ENCODE assay signal across 15 cellular contexts in genomic region chr4:138982754-138983153, GRCh38. TPM values are rescaled to one million over a fixed set of nuclear protein-coding genes. Genes with fewer than 3 reads are reported as not detected.
DNase-seq lines count a peak whose midpoint lies in the region; ATAC-seq and TF ChIP-seq lines count a peak whose summit lies in the region.
"Had no signal": no experiment of that assay in that cellular context is flagged by ENCODE, and none has a peak within 500 bp of the region (broad histone marks: within the 10 kb centered on the region; RNA-seq: fewer than 3 reads in every experiment).

No MANE protein-coding gene starts in this region.

- H4K20me1 ChIP-seq in H9 (ENCODE audit: control insufficient read depth, insufficient read depth, insufficient read length) (no peaks in the 10 kb centered on the region), osteoblast (ENCODE audit: insufficient read depth, low read length) (no peaks in the 10 kb centered on the region)

- no peak overlapping the region for H3K4me3 Mint-ChIP-seq in H9

- H3K36me3 ChIP-seq in mesendoderm (ENCODE audit: control insufficient read depth, insufficient read depth, low read length) = no peaks in the 10 kb centered on the region
- no peaks in the 10 kb centered on the region for H3K36me3 ChIP-seq in suprapubic skin
- H3K36me3 ChIP-seq in neuronal stem cell (replicated peaks in 1 of 2; ENCODE audit: control insufficient read depth in 2 of 2, insufficient read depth in 2 of 2, low read length in 2 of 2) = no peaks in the 10 kb centered on the region
- H3K36me3 ChIP-seq in osteoblast (ENCODE audit: insufficient read depth, low read length) = no peaks in the 10 kb centered on the region

- H2BK120ac ChIP-seq in H9 (ENCODE audit: low read depth, low read length, poor library complexity, severe bottlenecking) (no peak overlapping the region), mesendoderm (ENCODE audit: low read depth, low read length) (no peak overlapping the region), neuronal stem cell (ENCODE audit: low read depth, low read length) (no peak overlapping the region)

- no peak overlapping the region for H2BK15ac ChIP-seq in H9 (ENCODE audit: low read depth, low read length)
- no peak overlapping the region for H2BK15ac ChIP-seq in mesendoderm (replicated peaks; ENCODE audit: low read depth)
- H2BK15ac ChIP-seq in neuronal stem cell (ENCODE audit: low read length) = no peak overlapping the region

- TF ChIP-seq POLR2A in suprapubic skin (IDR thresholded peaks at IDR 0.05) = no peak

- DNase-seq in H9 (peak; percentile 25), mesendoderm (peak; percentile 22), suprapubic skin (ENCODE audit: low spot score in 2 of 2) (no peak), neuronal stem cell (ENCODE audit: low spot score) (no peak), osteoblast (ENCODE audit: insufficient read length, low spot score, missing footprints) (no peak)
- DNase-seq: activated CD4-positive, alpha-beta T cell treated with anti-CD3 and anti-CD28 coated beads for 4 hours; activated CD8-positive, alpha-beta memory T cell treated with anti-CD3 and anti-CD28 coated beads, Interleukin-2, amount 50 U/mL, for 48 hours; left colon; MM.1S; NCI-H2029 treated with DMSO at 0.1 percent for 48 hours; NCI-H524; OCI-M1 had no signal

- no peak overlapping the region for H3K4ac ChIP-seq in H9 (ENCODE audit: low read depth, low read length)
- no peak overlapping the region for H3K4ac ChIP-seq in mesendoderm (ENCODE audit: low read depth, low read length)
- no peak overlapping the region for H3K4ac ChIP-seq in neuronal stem cell (ENCODE audit: low read length)

- no peak overlapping the region for H4K5ac ChIP-seq in H9 (ENCODE audit: insufficient read length, low read depth, low read length)
- no peak overlapping the region for H4K5ac ChIP-seq in mesendoderm (ENCODE audit: low read length)

- H2BK5ac ChIP-seq in H9 (ENCODE audit: insufficient read length, low read length) = no peak overlapping the region
- no peak overlapping the region for H2BK5ac ChIP-seq in mesendoderm (ENCODE audit: low read length)
- H2BK5ac ChIP-seq in neuronal stem cell (ENCODE audit: low read length) = no peak overlapping the region

- H3K27ac ChIP-seq in H9 (ENCODE audit: insufficient read length, low read depth, low read length) (no peak overlapping the region), angular gyrus (ENCODE audit: low read depth, low read length) (peak overlapping the region; percentile 72), mesendoderm (ENCODE audit: low read depth, low read length) (no peak overlapping the region), suprapubic skin (peak overlapping the region; percentile 67), neuronal stem cell (replicated peaks; ENCODE audit: low read length) (no peak overlapping the region), osteoblast (ENCODE audit: low read depth, low read length) (no peak overlapping the region)

- H2BK20ac ChIP-seq in H9 (ENCODE audit: low read depth, low read length, poor library complexity, severe bottlenecking) = no peak overlapping the region

- H4K8ac ChIP-seq in H9 (replicated peaks; ENCODE audit: insufficient read length, low read depth, low read length) (no peak overlapping the region), mesendoderm (ENCODE audit: low read depth, low read length) (no peak overlapping the region), neuronal stem cell (ENCODE audit: low read depth, low read length) (no peak overlapping the region)

- H3K27me3 Mint-ChIP-seq in H9 (ENCODE audit: low read depth) = no peaks in the 10 kb centered on the region

- no peaks in the 10 kb centered on the region for H3K23me2 ChIP-seq in H9 (ENCODE audit: insufficient read length, low read depth, low read length, poor library complexity, severe bottlenecking)

- no peaks in the 10 kb centered on the region for H3K9me3 Mint-ChIP-seq in H9

- no peaks in the 10 kb centered on the region for H3K79me1 ChIP-seq in H9 (ENCODE audit: insufficient read depth, low read depth, low read length, poor library complexity, severe bottlenecking)
- no peaks in the 10 kb centered on the region for H3K79me1 ChIP-seq in mesendoderm (ENCODE audit: low read length)
- H3K79me1 ChIP-seq in neuronal stem cell (ENCODE audit: low read depth, low read length) = no peaks in the 10 kb centered on the region

- H2AFZ ChIP-seq in H9 (ENCODE audit: low read length) (no peak overlapping the region), neuronal stem cell (ENCODE audit: low read length) (no peak overlapping the region), osteoblast (ENCODE audit: low read length) (no peak overlapping the region)

- TF ChIP-seq CTCF in H9 (conservative IDR thresholded peaks at IDR 0.05) (no peak), suprapubic skin (IDR thresholded peaks at IDR 0.05) (no peak), osteoblast (IDR thresholded peaks at IDR 0.05; ENCODE audit: extremely low read depth, low read depth, low read length) (no peak)

- H3K9me3 ChIP-seq in H9 (ENCODE audit: control insufficient read depth, low read depth, low read length) (no peaks in the 10 kb centered on the region), suprapubic skin (no peaks in the 10 kb centered on the region), neuronal stem cell (replicated peaks in 1 of 2; ENCODE audit: control insufficient read depth in 2 of 2, insufficient read depth in 1 of 2, low read depth in 1 of 2, low read length in 2 of 2) (no peaks in the 10 kb centered on the region), osteoblast (ENCODE audit: low read depth, low read length) (no peaks in the 10 kb centered on the region)

- no CpG with 5 or more reads among the region's 7 CpGs for WGBS in H9 (ENCODE audit: extremely low coverage, insufficient read length, low lambda C conversion rate)
- WGBS in mesendoderm (ENCODE audit: extremely low coverage, insufficient coverage, low lambda C conversion rate) = no CpG with 5 or more reads among the region's 7 CpGs
- 87% methylated on average over 7 of the region's 7 CpGs for WGBS in suprapubic skin
- WGBS in neuronal stem cell (ENCODE audit: extremely low coverage in 2 of 2, insufficient read length in 2 of 2, insufficient replicate concordance in 1 of 2), 2 donors = no CpG with 5 or more reads among the region's 7 CpGs

- H3K36me3 Mint-ChIP-seq in H9 (ENCODE audit: insufficient read depth in 1 of 3, low read depth in 3 of 3) = no peaks in the 10 kb centered on the region; a peak in 1 of 7 replicates

- H3K4me2 ChIP-seq in H9 (ENCODE audit: insufficient read depth, insufficient read length, low read length) (no peak overlapping the region), mesendoderm (ENCODE audit: low read length) (no peak overlapping the region), neuronal stem cell (ENCODE audit: insufficient read depth, low read length, poor library complexity, severe bottlenecking) (no peak overlapping the region), osteoblast (ENCODE audit: insufficient read depth, low read length) (no peak overlapping the region)

- H3K4me3 ChIP-seq in mesendoderm (ENCODE audit: low read length) = no peak overlapping the region
- no peak overlapping the region for H3K4me3 ChIP-seq in suprapubic skin
- H3K4me3 ChIP-seq in neuronal stem cell (ENCODE audit: low read length in 2 of 2) = no peak overlapping the region
- H3K4me3 ChIP-seq in osteoblast (ENCODE audit: insufficient read depth, low read length) = no peak overlapping the region

- H3K4me1 ChIP-seq in H9 (ENCODE audit: insufficient read depth, low read length) = no peaks in the 10 kb centered on the region
- H3K4me1 ChIP-seq in mesendoderm (ENCODE audit: control insufficient read depth, low read depth, low read length) = peaks cover 5% of the 10 kb centered on the region
- H3K4me1 ChIP-seq in suprapubic skin = peaks cover 11% of the 10 kb centered on the region
- no peaks in the 10 kb centered on the region for H3K4me1 ChIP-seq in neuronal stem cell (ENCODE audit: control insufficient read depth in 2 of 2, insufficient read depth in 1 of 2, low read depth in 1 of 2, low read length in 2 of 2)
- peaks cover 3% of the 10 kb centered on the region for H3K4me1 ChIP-seq in osteoblast (ENCODE audit: insufficient read depth, low read length)

- TF ChIP-seq EP300 in suprapubic skin (IDR thresholded peaks at IDR 0.05) = no peak

- no peak overlapping the region for H3K18ac ChIP-seq in H9 (ENCODE audit: insufficient read length, low read depth, low read length)
- H3K18ac ChIP-seq in mesendoderm (ENCODE audit: low read length) = no peak overlapping the region
- H3K18ac ChIP-seq in neuronal stem cell (ENCODE audit: low read length) = no peak overlapping the region

- no peak overlapping the region for H4K91ac ChIP-seq in H9 (ENCODE audit: insufficient read length, low read depth, low read length)
- H4K91ac ChIP-seq in neuronal stem cell (ENCODE audit: low read depth, low read length, poor library complexity) = no peak overlapping the region

- no peak overlapping the region for H3K9ac ChIP-seq in H9 (ENCODE audit: extremely low read depth, insufficient read length, low read length)
- H3K9ac ChIP-seq in mesendoderm (ENCODE audit: low read length) = no peak overlapping the region
- no peak overlapping the region for H3K9ac ChIP-seq in neuronal stem cell (ENCODE audit: low read depth, low read length, poor library complexity)

- H3K56ac ChIP-seq in H9 (ENCODE audit: insufficient read length, low read depth, low read length) (no peak overlapping the region), mesendoderm (ENCODE audit: low read length) (no peak overlapping the region)

- H3K14ac ChIP-seq in H9 (ENCODE audit: insufficient read depth, low read length) (no peak overlapping the region), neuronal stem cell (ENCODE audit: low read length) (no peak overlapping the region)

- no peak overlapping the region for H2BK12ac ChIP-seq in H9 (ENCODE audit: insufficient read length, low read depth, low read length)
- no peak overlapping the region for H2BK12ac ChIP-seq in neuronal stem cell (ENCODE audit: low read length)

- no peak overlapping the region for H3K23ac ChIP-seq in H9 (ENCODE audit: insufficient read length, low read depth, low read length)
- H3K23ac ChIP-seq in mesendoderm (ENCODE audit: low read length) = no peak overlapping the region
- H3K23ac ChIP-seq in neuronal stem cell (ENCODE audit: low read depth, low read length, poor library complexity) = no peak overlapping the region

- no peaks in the 10 kb centered on the region for H3K79me2 ChIP-seq in H9 (ENCODE audit: insufficient read depth, low read length)
- no peaks in the 10 kb centered on the region for H3K79me2 ChIP-seq in mesendoderm (ENCODE audit: control insufficient read depth, insufficient read depth, low read length)
- H3K79me2 ChIP-seq in osteoblast (ENCODE audit: insufficient read depth, low read length) = no peaks in the 10 kb centered on the region

- no peaks in the 10 kb centered on the region for H3K27me3 ChIP-seq in H9 (ENCODE audit: insufficient read depth, low read length)
- H3K27me3 ChIP-seq in mesendoderm (ENCODE audit: insufficient read depth, low read length, poor library complexity) = no peaks in the 10 kb centered on the region
- H3K27me3 ChIP-seq in suprapubic skin = no peaks in the 10 kb centered on the region
- H3K27me3 ChIP-seq in neuronal stem cell (ENCODE audit: control insufficient read depth in 3 of 3, insufficient read depth in 3 of 3, low read depth in 1 of 3, low read length in 3 of 3) = no peaks in the 10 kb centered on the region
- H3K27me3 ChIP-seq in osteoblast (ENCODE audit: insufficient read depth, low read length) = no peaks in the 10 kb centered on the region

- H3K4me1 Mint-ChIP-seq in H9 = peaks cover 25% of the 10 kb centered on the region in 2 experiments

- H3T11ph ChIP-seq in H9 (ENCODE audit: low read length) = no peak overlapping the region

- ATAC-seq in HG02852 (IDR thresholded peaks at IDR 0.05; ENCODE audit: unreplicated experiment) (no peak), HG02798 (IDR thresholded peaks at IDR 0.05; ENCODE audit: poor library complexity, unreplicated experiment) (no peak)
- ATAC-seq: left colon had no signal

- H2AK5ac ChIP-seq in H9 (ENCODE audit: insufficient read length, low read length) (no peak overlapping the region), mesendoderm (ENCODE audit: low read length) (no peak overlapping the region), neuronal stem cell (ENCODE audit: low read depth, low read length) (no peak overlapping the region)

- H3K27ac Mint-ChIP-seq in H9 = peak overlapping the region in 1 of 3 experiments; percentile 77; a peak in 2 of 7 replicates

RNA-seq across cellular contexts. Expression of gene NOCT, which starts 32.8 kb away (rescaled TPM):
- total RNA-seq in H9 (2021) = 36.3 and 37.3 TPM in 2 replicates
- polyA plus RNA-seq in mesendoderm (2013, experiment 1 of 2) = 56.3 TPM
- 58.8 TPM for polyA plus RNA-seq in mesendoderm (2013, experiment 2 of 2)
- 10 to 100 TPM in 2 of 4 donors, 1 to 10 TPM in 2; 2.9 to 19.1 (median 9.9) TPM for total RNA-seq in suprapubic skin
- 3.8 TPM for polyA plus RNA-seq in neuronal stem cell (2013, experiment 1 of 2)
- polyA plus RNA-seq in neuronal stem cell (2013, experiment 2 of 2) = 4.4 TPM
- total RNA-seq in osteoblast = 15.9 and 18.1 TPM in 2 replicates

Comparison
In these comparisons a context has a peak if more than half of its experiments do, and no peak if none do; other contexts are left out.
1. DNase-seq: peak in H9 (single experiment) and mesendoderm (single experiment); none in suprapubic skin (0 of 2), neuronal stem cell (single experiment) and osteoblast (single experiment).
2. H3K27ac ChIP-seq: peak in angular gyrus (single experiment) and suprapubic skin (single experiment); none in H9 (single experiment), mesendoderm (single experiment), neuronal stem cell (single experiment) and osteoblast (single experiment).